In genomic region chr5:132225165-132226032, GRCh38 we compare ENCODE assay signal across 8 cellular contexts. TPM values are rescaled to one million over a fixed set of nuclear protein-coding genes. Genes with fewer than 3 reads are reported as not detected.
DNase-seq lines count a peak whose midpoint lies in the region; ATAC-seq lines count a peak whose summit lies in the region.

No MANE protein-coding gene starts in this region.

- no peaks in the 10 kb centered on the region for H3K9me2 ChIP-seq in Karpas-422 (replicated peaks; ENCODE audit: insufficient read depth, low read length)

- peak; percentile 82 for DNase-seq in DMS79 treated with DMSO at 0.1 percent for 48 hours (lab: John Stamatoyannopoulos, UW)
- peak; percentile 79 for DNase-seq in NCI-H345 treated with DMSO at 0.1 percent for 48 hours (lab: John Stamatoyannopoulos, UW; ENCODE audit: unreplicated experiment)
- DNase-seq in adipocyte (ENCODE audit: low read depth), result peak; percentile 89
- DNase-seq in left ventricle myocardium superior, result peak; percentile 79
- no peak for DNase-seq in NOMO-1 treated with DMSO at 0.1 percent for 48 hours (lab: John Stamatoyannopoulos, UW; ENCODE audit: unreplicated experiment)
- DNase-seq in Karpas-422, result no peak

- H3K79me2 ChIP-seq in Karpas-422 (ENCODE audit: low read length), result no peaks in the 10 kb centered on the region

- H3K27me3 ChIP-seq in adipocyte (replicated peaks; ENCODE audit: control insufficient read depth, insufficient read depth, low read length), result no peaks in the 10 kb centered on the region
- no peaks in the 10 kb centered on the region for H3K27me3 ChIP-seq in Karpas-422 (ENCODE audit: low read length)

- H3K4me1 ChIP-seq in adipocyte (ENCODE audit: control insufficient read depth, insufficient read depth, low read length) (peaks cover 46% of the 10 kb centered on the region), Karpas-422 (ENCODE audit: low read length) (peaks cover 11% of the 10 kb centered on the region)

- H3K4me3 ChIP-seq in adipocyte (ENCODE audit: low read length) (peak overlapping the region; percentile 1), skin epidermis (peak overlapping the region in 1 of 7 experiments; percentile 3), Karpas-422 (ENCODE audit: low read length) (no peak overlapping the region)

- H3K27ac ChIP-seq in skin epidermis (peak overlapping the region in 18 of 21 experiments; percentile 43 to 94 (median 63)), Karpas-422 (ENCODE audit: low read length) (no peak overlapping the region)

- H2AFZ ChIP-seq in Karpas-422 (ENCODE audit: low read length), result no peak overlapping the region

- H3K4me2 ChIP-seq in Karpas-422 (ENCODE audit: low read depth, low read length, poor library complexity, severe bottlenecking), result no peak overlapping the region

- ATAC-seq in left ventricle myocardium superior (peak; percentile 16), GM19324 (IDR thresholded peaks at IDR 0.05; ENCODE audit: low FRiP score, unreplicated experiment) (no peak)

- intact Hi-C loops in left ventricle myocardium superior (cut with micrococcal nuclease), result no loop called here

- H3K9ac ChIP-seq in adipocyte (ENCODE audit: low read length) (peak overlapping the region; percentile 39), Karpas-422 (ENCODE audit: low read length) (no peak overlapping the region)

- H3K36me3 ChIP-seq in adipocyte (ENCODE audit: control insufficient read depth, insufficient read depth, low read length, severe bottlenecking) (no peaks in the 10 kb centered on the region), Karpas-422 (ENCODE audit: insufficient read depth, low read length) (no peaks in the 10 kb centered on the region)

- no peaks in the 10 kb centered on the region for H4K20me1 ChIP-seq in Karpas-422 (ENCODE audit: insufficient read depth, low read depth, low read length)

- H3K9me3 ChIP-seq in adipocyte (ENCODE audit: control insufficient read depth, low read length) (no peaks in the 10 kb centered on the region), Karpas-422 (ENCODE audit: low read length) (no peaks in the 10 kb centered on the region)

RNA-seq across cellular contexts. Expression of gene P4HA2, which starts 2.3 kb away (rescaled TPM):
- total RNA-seq in left ventricle myocardium superior, result 78.4 TPM
- total RNA-seq in Karpas-422 (2014; rRNA removed; shearing (Covaris generic); ENCODE audit: low replicate concordance), result 0.18 TPM in 1 of 2 replicates, not detected in the other

RNA-seq across cellular contexts. Expression of gene PDLIM4, which starts 32.1 kb away (rescaled TPM):
- total RNA-seq in left ventricle myocardium superior, result 3.8 TPM
- total RNA-seq in Karpas-422 (2014; rRNA removed; shearing (Covaris generic); ENCODE audit: low replicate concordance), result not detected in 2 replicates

Comparison
In these comparisons a context has a peak if more than half of its experiments do, and no peak if none do; other contexts are left out.
1. DNase-seq: peak in DMS79 treated with DMSO at 0.1 percent for 48 hours (single experiment), NCI-H345 treated with DMSO at 0.1 percent for 48 hours (single experiment), adipocyte (single experiment) and left ventricle myocardium superior (single experiment); none in NOMO-1 treated with DMSO at 0.1 percent for 48 hours (single experiment) and Karpas-422 (single experiment).
2. RNA of gene P4HA2, which starts 2.3 kb away (total RNA-seq): 78.4 TPM in left ventricle myocardium superior (single experiment); 0.18 TPM in Karpas-422; every median in the first group is over 10 times any median in the second.